ENCODE assay signal across 8 cellular contexts in the genomic region with DNA sequence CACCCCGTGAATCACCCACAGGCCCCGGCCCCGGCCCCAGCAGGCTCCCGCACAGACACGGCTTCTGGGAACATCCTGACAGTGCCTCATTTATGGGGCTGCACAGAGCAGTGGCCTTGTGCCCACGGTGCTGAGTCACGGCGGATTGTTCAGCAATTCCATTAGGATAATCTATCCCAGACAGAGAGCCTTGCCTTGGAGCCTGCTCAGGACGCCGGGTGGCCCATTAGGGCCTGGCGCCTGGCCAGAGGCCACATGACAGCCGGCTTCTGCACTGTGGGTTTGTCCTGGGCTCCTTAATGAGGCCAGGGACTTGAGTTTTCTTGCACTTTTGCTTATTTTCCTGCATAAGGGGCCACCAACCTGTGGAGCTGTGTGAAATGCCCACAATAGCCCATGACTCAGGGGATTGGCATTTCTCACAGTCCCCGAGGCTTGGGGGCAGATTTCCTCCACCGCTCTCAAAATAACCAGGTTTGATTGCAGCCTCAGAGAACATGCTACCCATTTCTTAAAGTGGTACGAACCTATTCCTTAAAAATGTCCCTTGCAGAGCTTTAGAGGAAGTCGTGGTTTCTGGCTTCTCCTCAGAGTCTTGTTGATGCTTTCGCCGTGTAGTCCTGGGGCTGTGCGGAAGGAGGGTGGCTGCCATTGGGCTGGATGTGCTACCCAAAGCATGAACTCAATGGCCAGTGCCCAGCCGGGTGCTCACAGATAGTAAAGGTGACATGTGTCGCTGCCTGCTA. TPM values are rescaled to one million over a fixed set of nuclear protein-coding genes. Genes with fewer than 3 reads are reported as not detected.
DNase-seq lines count a peak whose midpoint lies in the region; ATAC-seq lines count a peak whose summit lies in the region.

No MANE protein-coding gene starts in this region.

- no peaks in the 10 kb centered on the region for H3K9me3 Mint-ChIP-seq in activated T-helper 2 cell treated with anti-CD3 and anti-CD28 coated beads, Interferon-gamma antibody, Interleukin-2, Interleukin-4, amounts not matched to agents 10 μg/mL and 5 μg/mL and 100 μg/mL, durations not matched to agents 14 hours and 24 hours and 36 hours
- no peaks in the 10 kb centered on the region for H3K9me3 Mint-ChIP-seq in activated naive CD8-positive, alpha-beta T cell treated with anti-CD3 and anti-CD28 coated beads, Interleukin-2, amount 50 U/mL, for 24 hours

- H3K4me1 Mint-ChIP-seq in activated T-helper 2 cell treated with anti-CD3 and anti-CD28 coated beads, Interferon-gamma antibody, Interleukin-2, Interleukin-4, amounts not matched to agents 10 μg/mL and 5 μg/mL and 100 μg/mL, durations not matched to agents 14 hours and 24 hours and 36 hours (ENCODE audit: low read depth) = no peaks in the 10 kb centered on the region
- H3K4me1 Mint-ChIP-seq in activated naive CD8-positive, alpha-beta T cell treated with anti-CD3 and anti-CD28 coated beads, Interleukin-2, amount 50 U/mL, for 24 hours = no peaks in the 10 kb centered on the region

- peaks cover 5 to 23% (median 9%) of the 10 kb centered on the region in 5 donors for H3K36me3 ChIP-seq in subcutaneous abdominal adipose tissue (ENCODE audit: control insufficient read depth in 5 of 5, insufficient read depth in 5 of 5, low read length in 5 of 5)

- H3K9ac ChIP-seq in subcutaneous abdominal adipose tissue (ENCODE audit: low read length in 5 of 5) = peak overlapping the region in 4 of 5 donors; percentile 23 to 76 (median 67)

- H3K9me3 ChIP-seq in subcutaneous abdominal adipose tissue (ENCODE audit: control insufficient read depth in 5 of 5, low read length in 5 of 5) = no peaks in the 10 kb centered on the region

- no peaks in the 10 kb centered on the region for H3K27me3 ChIP-seq in subcutaneous abdominal adipose tissue (ENCODE audit: control insufficient read depth in 5 of 5, insufficient read depth in 4 of 5, low read length in 5 of 5)

- ATAC-seq in activated naive CD8-positive, alpha-beta T cell treated with anti-CD3 and anti-CD28 coated beads, Interleukin-2, amount 50 U/mL, for 24 hours = no peak
- ATAC-seq in GM19328 (IDR thresholded peaks at IDR 0.05; ENCODE audit: unreplicated experiment) = no peak

- H3K27ac ChIP-seq in cingulate gyrus (ENCODE audit: low read depth, low read length) (peak overlapping the region; percentile 91), subcutaneous abdominal adipose tissue (ENCODE audit: low read depth, low read length) (peak overlapping the region; percentile 96)

- no peaks in the 10 kb centered on the region for H3K36me3 Mint-ChIP-seq in activated T-helper 2 cell treated with anti-CD3 and anti-CD28 coated beads, Interferon-gamma antibody, Interleukin-2, Interleukin-4, amounts not matched to agents 10 μg/mL and 5 μg/mL and 100 μg/mL, durations not matched to agents 14 hours and 24 hours and 36 hours (ENCODE audit: low read depth)
- no peaks in the 10 kb centered on the region for H3K36me3 Mint-ChIP-seq in activated naive CD8-positive, alpha-beta T cell treated with anti-CD3 and anti-CD28 coated beads, Interleukin-2, amount 50 U/mL, for 24 hours (ENCODE audit: low read depth)

- intact Hi-C loops in activated T-helper 2 cell treated with anti-CD3 and anti-CD28 coated beads, Interferon-gamma antibody, Interleukin-2, Interleukin-4, amounts not matched to agents 10 μg/mL and 5 μg/mL and 100 μg/mL, durations not matched to agents 14 hours and 24 hours and 36 hours (cut with micrococcal nuclease) = no loop called here

- peaks cover 0 to 30% (median 27%) of the 10 kb centered on the region in 5 donors for H3K4me1 ChIP-seq in subcutaneous abdominal adipose tissue (ENCODE audit: control insufficient read depth in 5 of 5, insufficient read depth in 5 of 5, low read length in 5 of 5)

- no peak overlapping the region for H3K27ac Mint-ChIP-seq in activated T-helper 2 cell treated with anti-CD3 and anti-CD28 coated beads, Interferon-gamma antibody, Interleukin-2, Interleukin-4, amounts not matched to agents 10 μg/mL and 5 μg/mL and 100 μg/mL, durations not matched to agents 14 hours and 24 hours and 36 hours
- no peak overlapping the region for H3K27ac Mint-ChIP-seq in activated naive CD8-positive, alpha-beta T cell treated with anti-CD3 and anti-CD28 coated beads, Interleukin-2, amount 50 U/mL, for 24 hours

- DNase-seq in HCEC 1CT (peak; percentile 89), NOMO-1 treated with dmso at 0.1 percent for 144 hours (lab: John Stamatoyannopoulos, UW; ENCODE audit: unreplicated experiment) (peak; percentile 81), left kidney (ENCODE audit: low read depth, low spot score) (peak; percentile 87)
- no peak for DNase-seq in activated T-helper 2 cell treated with anti-CD3 and anti-CD28 coated beads, Interferon-gamma antibody, Interleukin-2, Interleukin-4, amounts not matched to agents 10 μg/mL and 5 μg/mL and 100 μg/mL, durations not matched to agents 14 hours and 24 hours and 36 hours (ENCODE audit: low spot score)
- no peak for DNase-seq in activated naive CD8-positive, alpha-beta T cell treated with anti-CD3 and anti-CD28 coated beads, Interleukin-2, amount 50 U/mL, for 24 hours

- H3K4me3 Mint-ChIP-seq in activated T-helper 2 cell treated with anti-CD3 and anti-CD28 coated beads, Interferon-gamma antibody, Interleukin-2, Interleukin-4, amounts not matched to agents 10 μg/mL and 5 μg/mL and 100 μg/mL, durations not matched to agents 14 hours and 24 hours and 36 hours (ENCODE audit: low read depth) = no peak overlapping the region
- no peak overlapping the region for H3K4me3 Mint-ChIP-seq in activated naive CD8-positive, alpha-beta T cell treated with anti-CD3 and anti-CD28 coated beads, Interleukin-2, amount 50 U/mL, for 24 hours

- H3K27me3 Mint-ChIP-seq in activated T-helper 2 cell treated with anti-CD3 and anti-CD28 coated beads, Interferon-gamma antibody, Interleukin-2, Interleukin-4, amounts not matched to agents 10 μg/mL and 5 μg/mL and 100 μg/mL, durations not matched to agents 14 hours and 24 hours and 36 hours (ENCODE audit: low read depth) = no peaks in the 10 kb centered on the region
- H3K27me3 Mint-ChIP-seq in activated naive CD8-positive, alpha-beta T cell treated with anti-CD3 and anti-CD28 coated beads, Interleukin-2, amount 50 U/mL, for 24 hours = peaks cover 2% of the 10 kb centered on the region

- peak overlapping the region; percentile 29 to 58 (median 48) for H3K4me3 ChIP-seq in subcutaneous abdominal adipose tissue (ENCODE audit: low read depth in 1 of 5, low read length in 5 of 5)

RNA-seq across cellular contexts. Expression of a gene that starts 19.0 kb away (rescaled TPM):
- total RNA-seq in activated T-helper 2 cell treated with anti-CD3 and anti-CD28 coated beads, Interferon-gamma antibody, Interleukin-2, Interleukin-4, amounts not matched to agents 10 μg/mL and 5 μg/mL and 100 μg/mL, durations not matched to agents 14 hours and 24 hours and 36 hours = 0.46 and 0.55 TPM in 2 replicates

Comparison
In these comparisons a context has a peak if more than half of its experiments do, and no peak if none do; other contexts are left out.
1. DNase-seq: peak in HCEC 1CT (single experiment), NOMO-1 treated with dmso at 0.1 percent for 144 hours (single experiment) and left kidney (single experiment); none in activated T-helper 2 cell treated with anti-CD3 and anti-CD28 coated beads, Interferon-gamma antibody, Interleukin-2, Interleukin-4, amounts not matched to agents 10 μg/mL and 5 μg/mL and 100 μg/mL, durations not matched to agents 14 hours and 24 hours and 36 hours (single experiment) and activated naive CD8-positive, alpha-beta T cell treated with anti-CD3 and anti-CD28 coated beads, Interleukin-2, amount 50 U/mL, for 24 hours (single experiment).